9 cellular contexts compared by ENCODE assay signal in the genomic region with DNA sequence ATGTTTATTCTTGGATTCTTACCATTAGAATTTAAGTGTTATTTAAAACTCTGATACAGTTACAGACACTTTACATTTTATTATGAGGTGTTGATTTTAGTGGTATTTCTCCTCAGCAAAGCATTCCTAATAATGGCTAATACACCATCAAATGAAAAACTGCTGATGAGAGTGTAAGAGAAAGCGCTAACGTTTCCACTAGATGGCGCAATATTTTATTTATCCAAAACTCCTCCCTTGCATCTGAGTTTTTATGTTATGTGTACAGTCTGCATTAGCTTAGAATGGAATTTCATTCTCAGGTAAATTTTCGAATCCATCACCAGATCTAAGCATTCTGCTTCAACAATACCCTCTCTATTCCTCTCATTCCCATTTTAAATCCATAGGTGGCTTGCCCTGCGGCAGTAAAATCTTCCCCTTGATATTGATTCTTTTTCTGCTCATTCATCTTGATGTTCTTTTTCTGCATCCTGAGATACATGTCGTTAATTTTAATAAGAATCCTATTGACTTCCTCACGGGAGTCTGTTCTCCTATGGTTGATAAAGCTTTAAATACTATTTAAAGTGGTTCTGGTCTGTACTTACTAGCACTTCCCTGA. TPM values are rescaled to one million over a fixed set of nuclear protein-coding genes. Genes with fewer than 3 reads are reported as not detected.
DNase-seq lines count a peak whose midpoint lies in the region; ATAC-seq, FAIRE-seq and TF ChIP-seq lines count a peak whose summit lies in the region.
"Had no signal": no experiment of that assay in that cellular context is flagged by ENCODE, and none has a peak within 500 bp of the region (broad histone marks: within the 10 kb centered on the region; RNA-seq: fewer than 3 reads in every experiment).

No MANE protein-coding gene starts in this region.

- RAD21 ChIA-PET in GM12878 (lab: Charles Lee; ENCODE audit: unreplicated experiment): interaction anchor here (6.0 to 6.3 kb wide), 2 partner anchors 17 to 22 kb away, joined by 79 to 107 read pairs; no protein-coding TSS in a partner anchor

- no peak overlapping the region for H3K27ac Mint-ChIP-seq in CD8-positive, alpha-beta T cell

- H2AFZ ChIP-seq in GM12878 (ENCODE audit: control insufficient read depth, low read depth, low read length): peak overlapping the region; percentile 71

- no peaks in the 10 kb centered on the region for H3K9me3 ChIP-seq in CD8-positive, alpha-beta T cell (ENCODE audit: low read length)
- H3K9me3 ChIP-seq in GM12878 (replicated peaks; ENCODE audit: control insufficient read depth, insufficient read depth, low read length): no peaks in the 10 kb centered on the region
- no peaks in the 10 kb centered on the region for H3K9me3 ChIP-seq in upper lobe of left lung
- H3K9me3 ChIP-seq: SJSA1 had no signal

- H3K36me3 ChIP-seq in CD8-positive, alpha-beta T cell (ENCODE audit: insufficient read depth, low read length): no peaks in the 10 kb centered on the region
- no peaks in the 10 kb centered on the region for H3K36me3 ChIP-seq in GM12878 (ENCODE audit: control insufficient read depth in 2 of 2, insufficient read depth in 2 of 2, low read length in 1 of 2)
- no peaks in the 10 kb centered on the region for H3K36me3 ChIP-seq in kidney epithelial cell (ENCODE audit: control insufficient read depth, insufficient read depth, low read length)
- no peaks in the 10 kb centered on the region for H3K36me3 ChIP-seq in upper lobe of left lung
- H3K36me3 ChIP-seq: SJSA1 had no signal

- H3K79me2 ChIP-seq in GM12878 (ENCODE audit: control insufficient read depth, insufficient read depth, low read length): no peaks in the 10 kb centered on the region

- H3K4me2 ChIP-seq in GM12878 (ENCODE audit: control insufficient read depth, insufficient read depth): no peak overlapping the region

- H4K20me1 ChIP-seq in GM12878 (ENCODE audit: control insufficient read depth, insufficient read depth): no peaks in the 10 kb centered on the region

- peak; percentile 68 for TF ChIP-seq RAD21 in GM12878 (IDR thresholded peaks at IDR 0.05; ENCODE audit: insufficient read depth, low read depth, low read length)

- H3K9ac ChIP-seq in GM12878 (ENCODE audit: control insufficient read depth, insufficient read depth, low read length): no peak overlapping the region

- H3K9me3 Mint-ChIP-seq in CD8-positive, alpha-beta T cell: no peaks in the 10 kb centered on the region

- intact Hi-C loops in CD8-positive, alpha-beta T cell (cut with DNase I, micrococcal nuclease): loop anchor here (1.0 to 5.0 kb wide), 5 partner anchors 17 to 1355 kb away; partner anchors contain the start of genes PJVK (in 1 of the 2), PRKRA (in 1 of the 2) and RBM45 (in 1 of the 2)
- intact Hi-C loops in GM12878 (cut with micrococcal nuclease; ENCODE audit: unreplicated experiment): loop anchor here (1.0 to 5.0 kb wide), 2 partner anchors 17 to 285 kb away; partner anchors contain the start of gene RBM45

- FAIRE-seq in GM12878 (lab: Jason Lieb, UNC): peak; percentile 95

- no peaks in the 10 kb centered on the region for H3K4me1 ChIP-seq in CD8-positive, alpha-beta T cell (ENCODE audit: insufficient read depth, low read length)
- H3K4me1 ChIP-seq in GM12878 (ENCODE audit: control insufficient read depth, insufficient read depth, low read length): no peaks in the 10 kb centered on the region
- H3K4me1 ChIP-seq in upper lobe of left lung: no peaks in the 10 kb centered on the region
- H3K4me1 ChIP-seq: SJSA1 had no signal

- peaks cover 7% of the 10 kb centered on the region for H3K27me3 Mint-ChIP-seq in CD8-positive, alpha-beta T cell (ENCODE audit: low read depth)

- ATAC-seq in CD8-positive, alpha-beta T cell: peak; percentile 62
- ATAC-seq in GM18907 (IDR thresholded peaks at IDR 0.05; ENCODE audit: unreplicated experiment) (peak; percentile 92), HG03103 (IDR thresholded peaks at IDR 0.05; ENCODE audit: low read depth, unreplicated experiment) (peak; percentile 94), GM12878 (peak; percentile 96), upper lobe of left lung (ENCODE audit: low FRiP score in 2 of 2) (peak in 1 of 2 donors; percentile 80)

- BruUV-seq in GM12878 (replicated peaks; lab: Mats Ljungman, UMichigan): no TSS peak

- no peak overlapping the region for H3K4me3 Mint-ChIP-seq in CD8-positive, alpha-beta T cell

- CTCF ChIA-PET in CD8-positive, alpha-beta T cell (lab: Charles Lee): interaction anchor here (0.6 to 6.8 kb wide), 7 partner anchors 10 to 949 kb away, joined by 3 to 77 read pairs (median 4); no protein-coding TSS in a partner anchor
- CTCF ChIA-PET in GM12878 (lab: Yijun Ruan, JAX): interaction anchor here (0.7 to 19.4 kb wide), 15 partner anchors 8 to 284 kb away, joined by 3 to 702 read pairs (median 4); partner anchors contain the start of gene RBM45

- no peaks in the 10 kb centered on the region for H3K4me1 Mint-ChIP-seq in CD8-positive, alpha-beta T cell (ENCODE audit: low read depth)

- no peak overlapping the region for H3K4me3 ChIP-seq in CD8-positive, alpha-beta T cell (ENCODE audit: low read depth, low read length)
- H3K4me3 ChIP-seq in GM12878 (no peak overlapping the region), kidney epithelial cell (ENCODE audit: low read depth, low read length) (no peak overlapping the region), upper lobe of left lung (no peak overlapping the region)
- H3K4me3 ChIP-seq: SJSA1 had no signal

- in situ Hi-C loops in GM12878 (cut with MboI): no loop called here

- POLR2A ChIA-PET in CD8-positive, alpha-beta T cell (lab: Charles Lee): no interaction called here
- POLR2A ChIA-PET in GM12878 (lab: Charles Lee): interaction anchor here (1.0 to 2.2 kb wide), 2 partner anchors 18 to 282 kb away, joined by 3 to 7 read pairs; no protein-coding TSS in a partner anchor

- no peak overlapping the region for H3K27ac ChIP-seq in CD8-positive, alpha-beta T cell (ENCODE audit: low read depth, low read length)
- no peak overlapping the region for H3K27ac ChIP-seq in GM12878 (ENCODE audit: control insufficient read depth, insufficient read depth)
- H3K27ac ChIP-seq in upper lobe of left lung: no peak overlapping the region
- H3K27ac ChIP-seq: SJSA1 had no signal

- H3K27me3 ChIP-seq in CD8-positive, alpha-beta T cell (ENCODE audit: insufficient read depth, low read length): no peaks in the 10 kb centered on the region
- H3K27me3 ChIP-seq in GM12878 (replicated peaks in 1 of 2; ENCODE audit: control insufficient read depth in 2 of 2, insufficient read depth in 2 of 2, low read length in 1 of 2): no peaks in the 10 kb centered on the region
- H3K27me3 ChIP-seq in kidney epithelial cell (ENCODE audit: control insufficient read depth, insufficient read depth, low read length): no peaks in the 10 kb centered on the region
- H3K27me3 ChIP-seq in upper lobe of left lung: no peaks in the 10 kb centered on the region
- H3K27me3 ChIP-seq: SJSA1 had no signal

- no peaks in the 10 kb centered on the region for H3K36me3 Mint-ChIP-seq in CD8-positive, alpha-beta T cell

- 22% methylated on average over 7 of the region's 7 CpGs for WGBS in GM12878 (ENCODE audit: insufficient coverage, insufficient replicate concordance, low lambda C conversion rate, missing lambda C conversion rate)
- WGBS in upper lobe of left lung, 2 donors: 17% methylated on average over 7 of the region's 7 CpGs

- TF ChIP-seq POLR2A in GM12878 (IDR thresholded peaks at IDR 0.05; ENCODE audit: low read depth, low read length): no peak
- no peak for TF ChIP-seq POLR2A in upper lobe of left lung (IDR thresholded peaks at IDR 0.05)

- peak; percentile 84 for TF ChIP-seq CTCF in CD8-positive, alpha-beta T cell (IDR thresholded peaks at IDR 0.05)
- TF ChIP-seq CTCF in GM12878 (IDR thresholded peaks at IDR 0.05 in 2 of 3, conservative IDR thresholded peaks at IDR 0.05 in 1 of 3; ENCODE audit: control insufficient read depth in 2 of 3, extremely low read depth in 1 of 3, insufficient read depth in 1 of 3, low read depth in 3 of 3, low read length in 3 of 3) (peak; percentile 48 to 63 (median 54); a peak in 5 of 6 replicates), kidney epithelial cell (IDR thresholded peaks at IDR 0.05; ENCODE audit: insufficient read depth, low read length, poor library complexity, severe bottlenecking) (peak; percentile 64), upper lobe of left lung (IDR thresholded peaks at IDR 0.05) (peak; percentile 21 to 54 (median 49))

- TF ChIP-seq EP300 in GM12878 (IDR thresholded peaks at IDR 0.05; ENCODE audit: borderline replicate concordance in 1 of 2, control insufficient read depth in 1 of 2, low read depth in 2 of 2, low read length in 2 of 2): no peak
- no peak for TF ChIP-seq EP300 in upper lobe of left lung (IDR thresholded peaks at IDR 0.05)

- SMC1A ChIA-PET in GM12878 (lab: Charles Lee; ENCODE audit: uncharacterized antibody, unreplicated experiment): interaction anchor here (1.2 to 18.1 kb wide), 3 partner anchors 8 to 55 kb away, joined by 3 to 454 read pairs (median 10); no protein-coding TSS in a partner anchor

- no peak for DNase-seq in CD8-positive, alpha-beta T cell
- DNase-seq in NCI-H2196 treated with DMSO at 0.1 percent for 48 hours (lab: John Stamatoyannopoulos, UW; ENCODE audit: unreplicated experiment) (peak; percentile 18), GM12878 (ENCODE audit: low read depth, low spot score) (no peak), kidney epithelial cell (ENCODE audit: low read depth) (no peak), upper lobe of left lung (no peak)
- DNase-seq in activated naive CD4-positive, alpha-beta T cell treated with anti-CD3 and anti-CD28 coated beads, Interleukin-2, amount 50 U/mL, for 16 hours: no peak

RNA-seq across cellular contexts. Expression of gene PRKRA, which starts 53.9 kb away (rescaled TPM):
- 100 to 1,000 TPM; 116 to 127 TPM for total RNA-seq in CD8-positive, alpha-beta T cell
- 99.5 and 101 TPM in 2 replicates for total RNA-seq in GM12878 (2013; cell fraction: nucleolus; rRNA removed)
- total RNA-seq in GM12878 (2014; rRNA removed) (70.1 and 74.5 TPM in 2 replicates), GM12878 (2014; rRNA removed; fragmentation: Illumina TruSeq; extraction: Trizol) (49.5 and 50.1 TPM in 2 replicates), GM12878 (2021) (46.8 and 49.1 TPM in 2 replicates), kidney epithelial cell (50.3 and 50.4 TPM in 2 replicates), upper lobe of left lung (10 to 100 TPM; 31.4 to 64.0 (median 40.9) TPM)
- polyA plus RNA-seq in GM12878 (2011; ENCODE audit: low read depth): 27.2 TPM
- polyA plus RNA-seq in GM12878 (2011; rRNA removed) (65.7 and 80.6 TPM in 2 replicates), GM12878 (2014; fragmentation: Illumina TruSeq; extraction: Trizol) (48.2 and 68.4 TPM in 2 replicates), GM12878 (2014; fragmentation: Nextera tagmentation; extraction: Ambion mirVana) (10 to 100 TPM; 19.1 to 25.1 TPM), GM12878 (2014; rRNA removed) (53.8 and 59.3 TPM in 2 replicates), GM12878 (2016; fragmentation: Nextera tagmentation; extraction: Ambion mirVana) (10 to 100 TPM; 71.1 to 75.6 TPM)
- 40.1 and 59.0 TPM in 2 replicates for polyA plus RNA-seq in GM12878 (2011; cell fraction: cytosol; rRNA removed)
- polyA plus RNA-seq in GM12878 (2011; cell fraction: nucleus; rRNA removed): 47.4 and 47.8 TPM in 2 replicates
- 45.5 and 50.4 TPM in 2 replicates for polyA plus RNA-seq in GM12878 (2012)
- polyA minus RNA-seq in GM12878 (2011; rRNA and poly(A)+ RNA removed): 43.6 and 62.9 TPM in 2 replicates
- polyA minus RNA-seq in GM12878 (2011; cell fraction: cytosol; rRNA and poly(A)+ RNA removed): 28.7 and 34.7 TPM in 2 replicates
- polyA minus RNA-seq in GM12878 (2011; cell fraction: nucleus; rRNA and poly(A)+ RNA removed): 68.9 and 87.0 TPM in 2 replicates

RNA-seq across cellular contexts. Expression of gene PJVK, which starts 54.1 kb away (rescaled TPM):
- 1 to 10 TPM; 2.9 to 5.3 TPM for total RNA-seq in CD8-positive, alpha-beta T cell
- 8.4 and 8.6 TPM in 2 replicates for total RNA-seq in GM12878 (2013; cell fraction: nucleolus; rRNA removed)
- 3.4 and 4.4 TPM in 2 replicates for total RNA-seq in GM12878 (2014; rRNA removed)
- 4.3 TPM in 2 replicates for total RNA-seq in GM12878 (2014; rRNA removed; fragmentation: Illumina TruSeq; extraction: Trizol)
- 2.9 and 3.1 TPM in 2 replicates for total RNA-seq in GM12878 (2021)
- polyA plus RNA-seq in GM12878 (2011; ENCODE audit: low read depth): 3.6 TPM
- 6.2 and 9.5 TPM in 2 replicates for polyA plus RNA-seq in GM12878 (2011; rRNA removed)
- polyA plus RNA-seq in GM12878 (2011; cell fraction: cytosol; rRNA removed): 2.1 and 2.4 TPM in 2 replicates
- 8.5 and 9.4 TPM in 2 replicates for polyA plus RNA-seq in GM12878 (2011; cell fraction: nucleus; rRNA removed)
- 4.7 and 6.7 TPM in 2 replicates for polyA plus RNA-seq in GM12878 (2012)
- polyA plus RNA-seq in GM12878 (2014; fragmentation: Illumina TruSeq; extraction: Trizol): 6.4 and 7.4 TPM in 2 replicates
- 1 to 10 TPM; 2.1 to 3.0 TPM for polyA plus RNA-seq in GM12878 (2014; fragmentation: Nextera tagmentation; extraction: Ambion mirVana)
- polyA plus RNA-seq in GM12878 (2014; rRNA removed): 4.0 and 6.8 TPM in 2 replicates
- 1 to 10 TPM; 1.8 to 2.6 TPM for polyA plus RNA-seq in GM12878 (2016; fragmentation: Nextera tagmentation; extraction: Ambion mirVana)
- polyA minus RNA-seq in GM12878 (2011; rRNA and poly(A)+ RNA removed): 1.6 and 1.7 TPM in 2 replicates
- polyA minus RNA-seq in GM12878 (2011; cell fraction: cytosol; rRNA and poly(A)+ RNA removed): 1.1 and 1.4 TPM in 2 replicates
- 3.1 and 5.6 TPM in 2 replicates for polyA minus RNA-seq in GM12878 (2011; cell fraction: nucleus; rRNA and poly(A)+ RNA removed)
- 2.7 and 3.8 TPM in 2 replicates for total RNA-seq in kidney epithelial cell
- total RNA-seq in upper lobe of left lung: 1 to 10 TPM in 5 of 6 donors, not detected in 1; 1.7 to 3.7 (median 2.1) TPM
